ENCODE assay signal across 15 cellular contexts in genomic region chr1:63319069-63320023, GRCh38. TPM values are rescaled to one million over a fixed set of nuclear protein-coding genes. Genes with fewer than 3 reads are reported as not detected.
DNase-seq lines count a peak whose midpoint lies in the region; ATAC-seq and TF ChIP-seq lines count a peak whose summit lies in the region.
"Had no signal": no experiment of that assay in that cellular context is flagged by ENCODE, and none has a peak within 500 bp of the region (broad histone marks: within the 10 kb centered on the region; RNA-seq: fewer than 3 reads in every experiment).

No MANE protein-coding gene starts in this region.

- H3K9me3 ChIP-seq in sigmoid colon (peaks cover 0 to 7% (median 1%) of the 10 kb centered on the region in 4 donors), HAP-1 (no peaks in the 10 kb centered on the region)
- H3K9me3 ChIP-seq: thyroid gland had no signal

- peak; percentile 23 for DNase-seq in activated T-cell treated with anti-CD3 and anti-CD28 coated beads, Interleukin-2, amount 50 U/mL, for 1 hour
- no peak for DNase-seq in activated T-cell treated with anti-CD3 and anti-CD28 coated beads, Interleukin-2, amount 50 U/mL, for 4 hours
- no peak for DNase-seq in activated CD8-positive, alpha-beta T cell treated with anti-CD3 and anti-CD28 coated beads for 36 hours
- DNase-seq in sigmoid colon (no peak), HAP-1 (ENCODE audit: low spot score in 2 of 2) (no peak), HCEC 1CT (no peak), superior temporal gyrus (ENCODE audit: extremely low spot score) (no peak)
- DNase-seq: AML-193, caudate nucleus, NCI-H187, thyroid gland had no signal

- peaks cover 67% of the 10 kb centered on the region for H3K27me3 Mint-ChIP-seq in activated T-cell treated with anti-CD3 and anti-CD28 coated beads, Interleukin-2, amount 50 U/mL, for 4 hours (ENCODE audit: low read depth)
- peaks cover 65% of the 10 kb centered on the region for H3K27me3 Mint-ChIP-seq in activated CD8-positive, alpha-beta T cell treated with anti-CD3 and anti-CD28 coated beads for 36 hours

- H3K4me3 ChIP-seq in iPS-11a (ENCODE audit: low read depth, low read length) (peak overlapping the region; percentile 62), sigmoid colon (peak overlapping the region in 3 of 4 donors; percentile 6 to 12 (median 8)), HAP-1 (no peak overlapping the region)
- H3K4me3 ChIP-seq: SK-N-MC, thyroid gland had no signal

- no peaks in the 10 kb centered on the region for H3K36me3 Mint-ChIP-seq in activated T-cell treated with anti-CD3 and anti-CD28 coated beads, Interleukin-2, amount 50 U/mL, for 4 hours (ENCODE audit: insufficient read depth)
- H3K36me3 Mint-ChIP-seq in activated CD8-positive, alpha-beta T cell treated with anti-CD3 and anti-CD28 coated beads for 36 hours (ENCODE audit: low read depth): peaks cover 15% of the 10 kb centered on the region

- H3K27me3 ChIP-seq in sigmoid colon (peaks cover 78 to 100% (median 92%) of the 10 kb centered on the region in 3 donors), HAP-1 (ENCODE audit: low read depth) (no peaks in the 10 kb centered on the region)

- TF ChIP-seq CTCF in activated CD8-positive, alpha-beta T cell treated with anti-CD3 and anti-CD28 coated beads for 36 hours (IDR thresholded peaks at IDR 0.05): no peak
- no peak for TF ChIP-seq CTCF in sigmoid colon (IDR thresholded peaks at IDR 0.05)

- peaks cover 29% of the 10 kb centered on the region for H3K4me1 Mint-ChIP-seq in activated T-cell treated with anti-CD3 and anti-CD28 coated beads, Interleukin-2, amount 50 U/mL, for 4 hours (ENCODE audit: low read depth)
- peaks cover 32% of the 10 kb centered on the region for H3K4me1 Mint-ChIP-seq in activated CD8-positive, alpha-beta T cell treated with anti-CD3 and anti-CD28 coated beads for 36 hours (ENCODE audit: low read depth)

- POLR2A ChIA-PET in activated CD8-positive, alpha-beta T cell treated with anti-CD3 and anti-CD28 coated beads for 36 hours (lab: Charles Lee): interaction anchor here (1.8 kb wide), 1 partner anchor 10 kb away, joined by 5 read pairs; no protein-coding TSS in a partner anchor

- WGBS in sigmoid colon, 2 donors: 6 to 14% methylated on average over 59 of the region's 59 CpGs

- ATAC-seq in activated T-cell treated with anti-CD3 and anti-CD28 coated beads, Interleukin-2, amount 50 U/mL, for 4 hours: no peak
- no peak for ATAC-seq in activated CD8-positive, alpha-beta T cell treated with anti-CD3 and anti-CD28 coated beads for 36 hours

- no peak for TF ChIP-seq EP300 in sigmoid colon (IDR thresholded peaks at IDR 0.05)

- H3K4me3 Mint-ChIP-seq in activated T-cell treated with anti-CD3 and anti-CD28 coated beads, Interleukin-2, amount 50 U/mL, for 4 hours: no peak overlapping the region
- peak overlapping the region; percentile 17 for H3K4me3 Mint-ChIP-seq in activated CD8-positive, alpha-beta T cell treated with anti-CD3 and anti-CD28 coated beads for 36 hours

- intact Hi-C loops in activated CD8-positive, alpha-beta T cell treated with anti-CD3 and anti-CD28 coated beads for 36 hours (cut with micrococcal nuclease): loop anchor here (10.0 kb wide), 1 partner anchor 205 kb away; the partner anchor contains the start of genes EFCAB7 and ITGB3BP
- intact Hi-C loops in sigmoid colon (cut with DNase I): loop anchor here (10.0 kb wide), 2 partner anchors 125 to 475 kb away; no protein-coding TSS in a partner anchor

- H3K4me1 ChIP-seq in sigmoid colon (peaks cover 0 to 60% (median 39%) of the 10 kb centered on the region in 4 donors), HAP-1 (peaks cover 5% of the 10 kb centered on the region)

- CTCF ChIA-PET in activated CD8-positive, alpha-beta T cell treated with anti-CD3 and anti-CD28 coated beads for 36 hours (lab: Charles Lee): interaction anchor here (1.0 to 6.3 kb wide), 5 partner anchors 8 to 112 kb away, joined by 3 to 39 read pairs (median 4); no protein-coding TSS in a partner anchor

- no peaks in the 10 kb centered on the region for H3K36me3 ChIP-seq in sigmoid colon
- H3K36me3 ChIP-seq in HAP-1 (replicated peaks): no peaks in the 10 kb centered on the region
- H3K36me3 ChIP-seq: thyroid gland had no signal

- H3K27ac ChIP-seq in sigmoid colon: peak overlapping the region in 3 of 4 donors; percentile 25 to 35 (median 29)
- H3K27ac ChIP-seq: SK-N-MC, thyroid gland had no signal

- no peak for TF ChIP-seq POLR2A in sigmoid colon (IDR thresholded peaks at IDR 0.05)

- H3K9me3 Mint-ChIP-seq in activated T-cell treated with anti-CD3 and anti-CD28 coated beads, Interleukin-2, amount 50 U/mL, for 4 hours: peaks cover 13% of the 10 kb centered on the region
- peaks cover 4% of the 10 kb centered on the region for H3K9me3 Mint-ChIP-seq in activated CD8-positive, alpha-beta T cell treated with anti-CD3 and anti-CD28 coated beads for 36 hours

- no peak overlapping the region for H3K27ac Mint-ChIP-seq in activated CD8-positive, alpha-beta T cell treated with anti-CD3 and anti-CD28 coated beads for 36 hours

- in situ Hi-C loops in HAP-1 (cut with MboI; ENCODE audit: low sequenced_read_pairs): no loop called here

RNA-seq across cellular contexts. Expression of gene FOXD3, which starts 3.0 kb away (rescaled TPM):
- total RNA-seq in activated T-cell treated with anti-CD3 and anti-CD28 coated beads, Interleukin-2, amount 50 U/mL, for 4 hours: not detected
- not detected for total RNA-seq in activated CD8-positive, alpha-beta T cell treated with anti-CD3 and anti-CD28 coated beads for 36 hours
- total RNA-seq in sigmoid colon: 1 to 10 TPM; 3.1 to 5.0 (median 4.1) TPM
- polyA plus RNA-seq in sigmoid colon: under 1 TPM in 1 of 3 donors, not detected in 2; 0.31 TPM
- total RNA-seq: fibroblast of villous mesenchyme, pulmonary artery endothelial cell had no signal

RNA-seq across cellular contexts. Expression of gene ALG6, which starts 48.1 kb away (rescaled TPM):
- total RNA-seq in activated T-cell treated with anti-CD3 and anti-CD28 coated beads, Interleukin-2, amount 50 U/mL, for 4 hours: 10 to 100 TPM; 13.8 to 16.6 (median 15.3) TPM
- 10 to 100 TPM; 15.1 to 17.7 TPM for total RNA-seq in activated CD8-positive, alpha-beta T cell treated with anti-CD3 and anti-CD28 coated beads for 36 hours
- total RNA-seq in sigmoid colon: 10 to 100 TPM in 1 of 4 donors, 1 to 10 TPM in 3; 6.2 to 11.4 (median 7.1) TPM
- polyA plus RNA-seq in sigmoid colon: 10 to 100 TPM in 1 of 3 donors, 1 to 10 TPM in 2; 3.0 to 10.8 (median 3.2) TPM

Comparison
In these comparisons a context has a peak if more than half of its experiments do, and no peak if none do; other contexts are left out.
1. RNA of gene FOXD3, which starts 3.0 kb away (total RNA-seq): 3.1 to 5.0 TPM in sigmoid colon; not detected in activated T-cell treated with anti-CD3 and anti-CD28 coated beads, Interleukin-2, amount 50 U/mL, for 4 hours and not detected in activated CD8-positive, alpha-beta T cell treated with anti-CD3 and anti-CD28 coated beads for 36 hours; every median in the first group is over 4 times any median in the second.